Comparison of ENCODE assay signal across 19 cellular contexts in the genomic region with DNA sequence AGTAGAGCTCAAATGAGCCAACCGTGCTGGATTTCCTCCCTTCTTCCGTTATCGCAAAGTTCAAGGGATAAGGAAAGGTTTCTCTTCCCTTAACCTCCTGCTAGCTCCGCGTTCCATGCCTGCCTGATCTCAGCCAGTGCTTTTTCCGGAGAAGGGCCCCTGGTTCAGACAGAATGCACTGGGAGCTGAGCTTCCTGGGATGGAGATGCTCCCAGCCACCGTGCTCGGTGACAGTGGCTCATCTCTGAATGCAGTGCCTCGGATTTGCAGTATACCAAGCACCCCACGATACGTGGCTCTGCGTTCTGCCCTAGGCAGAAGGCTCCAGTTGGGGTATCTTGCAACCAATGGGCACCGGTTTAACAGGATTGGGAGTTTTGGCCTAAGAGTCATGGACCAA. TPM values are rescaled to one million over a fixed set of nuclear protein-coding genes. Genes with fewer than 3 reads are reported as not detected.
DNase-seq lines count a peak whose midpoint lies in the region; ATAC-seq, FAIRE-seq and TF ChIP-seq lines count a peak whose summit lies in the region.
"Had no signal": no experiment of that assay in that cellular context is flagged by ENCODE, and none has a peak within 500 bp of the region (broad histone marks: within the 10 kb centered on the region; RNA-seq: fewer than 3 reads in every experiment).

No MANE protein-coding gene starts in this region.

- H3K36me3 ChIP-seq in BE2C (no peaks in the 10 kb centered on the region), HUES48 (ENCODE audit: control insufficient read depth, insufficient read depth, low read length) (no peaks in the 10 kb centered on the region), H1 (ENCODE audit: control insufficient read depth in 2 of 4, insufficient read depth in 4 of 4, low read length in 3 of 4) (no peaks in the 10 kb centered on the region), neural cell (ENCODE audit: insufficient read depth, low read length) (no peaks in the 10 kb centered on the region)
- H3K36me3 ChIP-seq: SJSA1 had no signal

- H2BK12ac ChIP-seq in H1 (ENCODE audit: low read depth, low read length): no peak overlapping the region

- no peak overlapping the region for H3K14ac ChIP-seq in H1 (ENCODE audit: insufficient read length)

- TF ChIP-seq POLR2A in H1 (IDR thresholded peaks at IDR 0.05; ENCODE audit: control extremely low read depth in 1 of 2, low read depth in 2 of 2, low read length in 2 of 2): no peak

- H3F3A ChIP-seq in neural cell (ENCODE audit: insufficient read depth, low read length, poor library complexity, severe bottlenecking): no peaks in the 10 kb centered on the region

- no peak overlapping the region for H3K4ac ChIP-seq in H1 (replicated peaks; ENCODE audit: insufficient read length, low read depth, low read length)

- H2BK120ac ChIP-seq in H1 (replicated peaks; ENCODE audit: low read depth, low read length): no peak overlapping the region

- no peaks in the 10 kb centered on the region; the same call in 1 of the 2 replicates for H3K27me3 ChIP-seq in BE2C
- H3K27me3 ChIP-seq in HUES48 (ENCODE audit: control insufficient read depth, insufficient read depth, low read length): peaks cover 50% of the 10 kb centered on the region
- peaks cover 16 to 34% (median 29%) of the 10 kb centered on the region in 4 experiments for H3K27me3 ChIP-seq in H1 (replicated peaks in 1 of 4; ENCODE audit: control insufficient read depth in 3 of 4, extremely low read depth in 1 of 4, insufficient read depth in 3 of 4, low read length in 3 of 4)
- no peaks in the 10 kb centered on the region for H3K27me3 ChIP-seq in neural cell (ENCODE audit: insufficient read depth, low read depth, low read length)
- H3K27me3 ChIP-seq: SJSA1 had no signal

- H4K91ac ChIP-seq in H1 (replicated peaks; ENCODE audit: insufficient read length, low read length): no peak overlapping the region

- H3K9me3 ChIP-seq in BE2C (no peaks in the 10 kb centered on the region), HUES48 (ENCODE audit: control insufficient read depth, insufficient read depth, low read length) (no peaks in the 10 kb centered on the region), H1 (ENCODE audit: insufficient read depth in 2 of 2, low read depth in 1 of 2, low read length in 1 of 2) (no peaks in the 10 kb centered on the region), neural cell (ENCODE audit: low read length) (no peaks in the 10 kb centered on the region)
- H3K9me3 ChIP-seq: SJSA1 had no signal

- no peak overlapping the region for H2BK5ac ChIP-seq in H1 (ENCODE audit: low read depth, low read length)

- no peak overlapping the region for H3K23ac ChIP-seq in H1 (ENCODE audit: insufficient read length)

- TF ChIP-seq RAD21 in H1 (IDR thresholded peaks at IDR 0.05 in 1 of 2, conservative IDR thresholded peaks at IDR 0.05 in 1 of 2; ENCODE audit: low read depth in 2 of 2, low read length in 2 of 2): no peak
- TF ChIP-seq RAD21 in neural cell (conservative IDR thresholded peaks at IDR 0.05): no peak

- no peak overlapping the region for H2BK20ac ChIP-seq in H1 (ENCODE audit: low read length)

- no peak overlapping the region for H2AK5ac ChIP-seq in H1 (ENCODE audit: low read depth, low read length)

- H2AFZ ChIP-seq in H1 (ENCODE audit: low read length) (no peak overlapping the region; the same call in 1 of the 2 replicates), neural cell (ENCODE audit: low read depth, low read length) (no peak overlapping the region)

- CTCF ChIA-PET in H1 (lab: Charles Lee; ENCODE audit: partially characterized antibody): interaction anchor here (0.8 to 5.0 kb wide), 19 partner anchors 9 to 784 kb away, joined by 3 to 23 read pairs (median 3); no protein-coding TSS in a partner anchor

- H3K18ac ChIP-seq in H1 (ENCODE audit: extremely low read depth, low read length): no peak overlapping the region

- POLR2A ChIA-PET in H1 (lab: Charles Lee; ENCODE audit: partially characterized antibody): no interaction called here

- H3K27ac ChIP-seq in HUES48 (ENCODE audit: low read depth, low read length) (no peak overlapping the region), H1 (ENCODE audit: low read depth, low read length) (no peak overlapping the region), neural cell (ENCODE audit: low read length) (peak overlapping the region; percentile 73)
- H3K27ac ChIP-seq: SJSA1 had no signal

- no peaks in the 10 kb centered on the region for H3K79me1 ChIP-seq in H1 (ENCODE audit: low read depth, low read length)

- TF ChIP-seq EP300 in H1 (IDR thresholded peaks at IDR 0.05; ENCODE audit: borderline replicate concordance in 1 of 2, low read depth in 2 of 2, low read length in 2 of 2): no peak
- TF ChIP-seq EP300 in neural cell (conservative IDR thresholded peaks at IDR 0.05; ENCODE audit: poor library complexity, severe bottlenecking): no peak

- no peak overlapping the region for H4K8ac ChIP-seq in H1 (ENCODE audit: extremely low read depth, insufficient read depth, low read length)

- H3K56ac ChIP-seq in H1 (replicated peaks; ENCODE audit: insufficient read length, low read depth, low read length): no peak overlapping the region

- TF ChIP-seq CTCF in BE2C (IDR thresholded peaks at IDR 0.05; ENCODE audit: low read depth, low read length) (no peak), H1 (IDR thresholded peaks at IDR 0.05; ENCODE audit: control extremely low read depth in 1 of 3, insufficient read depth in 1 of 3, low read depth in 1 of 3, low read length in 3 of 3) (no peak), neural cell (IDR thresholded peaks at IDR 0.05; ENCODE audit: poor library complexity, severe bottlenecking) (no peak)

- peak overlapping the region; percentile 85 to 86 for H3K4me2 ChIP-seq in H1 (ENCODE audit: insufficient read depth in 1 of 2, low read depth in 2 of 2, low read length in 2 of 2)
- H3K4me2 ChIP-seq in neural cell (ENCODE audit: low read length): peak overlapping the region; percentile 64

- H3K4me3 ChIP-seq in BE2C (ENCODE audit: low read depth, low read length) (peak overlapping the region; percentile 65), HUES48 (ENCODE audit: low read depth, low read length) (peak overlapping the region; percentile 80), H1 (ENCODE audit: extremely low read depth in 1 of 4, insufficient read depth in 2 of 4, low read depth in 3 of 4, low read length in 4 of 4) (peak overlapping the region; percentile 43 to 71 (median 63); a peak in 6 of 8 replicates), neural cell (ENCODE audit: low read length) (peak overlapping the region; percentile 75)
- H3K4me3 ChIP-seq: SJSA1 had no signal

- ATAC-seq in GM21786 (IDR thresholded peaks at IDR 0.05; ENCODE audit: unreplicated experiment): no peak
- ATAC-seq in GM18873 (IDR thresholded peaks at IDR 0.05; ENCODE audit: low FRiP score, unreplicated experiment): no peak

- H4K20me1 ChIP-seq in H1 (replicated peaks in 1 of 2; ENCODE audit: control insufficient read depth in 1 of 2, insufficient read depth in 2 of 2, low read length in 2 of 2): no peaks in the 10 kb centered on the region
- no peaks in the 10 kb centered on the region for H4K20me1 ChIP-seq in neural cell (ENCODE audit: insufficient read depth)

- H3K79me2 ChIP-seq in H1 (ENCODE audit: control insufficient read depth in 1 of 2, insufficient read depth in 2 of 2, low read length in 2 of 2) (no peaks in the 10 kb centered on the region), neural cell (replicated peaks; ENCODE audit: insufficient read depth, low read length) (peaks cover 67% of the 10 kb centered on the region)

- DNase-seq in BE2C (no peak), H1 (ENCODE audit: low read depth in 1 of 2, low spot score in 2 of 2) (no peak), NOMO-1 (lab: John Stamatoyannopoulos, UW; ENCODE audit: unreplicated experiment in 2 of 2) (no peak)
- no peak for DNase-seq in activated CD8-positive, alpha-beta memory T cell treated with anti-CD3 and anti-CD28 coated beads for 24 hours
- DNase-seq: activated CD4-positive, alpha-beta T cell treated with anti-CD3 and anti-CD28 coated beads for 4 hours; activated CD8-positive, alpha-beta memory T cell treated with anti-CD3 and anti-CD28 coated beads, Interleukin-2, amount 50 U/mL, for 4 hours; activated gamma-delta T cell treated with Interleukin-2 at 50 U/mL for 16 hours; COR-L47; foreskin fibroblast; IMR-90; mammary epithelial cell; naive B cell; T1000 had no signal

- no peak for FAIRE-seq in H1 (lab: Jason Lieb, UNC)

- 65% methylated on average over 13 of the region's 13 CpGs; no CpG with 5 or more reads in 1 of the 2 experiments for WGBS in H1 (ENCODE audit: extremely low coverage in 1 of 2, insufficient coverage in 1 of 2, insufficient read length in 1 of 2, insufficient replicate concordance in 2 of 2, low coverage in 1 of 2, low lambda C conversion rate in 2 of 2, missing lambda C conversion rate in 1 of 2), 2 experiments

- H4K5ac ChIP-seq in H1 (ENCODE audit: insufficient read length, low read depth, low read length): no peak overlapping the region

- no peak overlapping the region for H3K9ac ChIP-seq in HUES48 (ENCODE audit: low read depth, low read length)
- H3K9ac ChIP-seq in H1 (replicated peaks in 1 of 4; ENCODE audit: extremely low read depth in 1 of 4, low read depth in 3 of 4, low read length in 3 of 4): no peak overlapping the region
- peak overlapping the region; percentile 74 for H3K9ac ChIP-seq in neural cell (ENCODE audit: low read length)

- H3K9me2 ChIP-seq in neural cell (ENCODE audit: insufficient read depth, low read length): no peaks in the 10 kb centered on the region

- H3K4me1 ChIP-seq in BE2C (no peaks in the 10 kb centered on the region), HUES48 (ENCODE audit: control insufficient read depth, insufficient read depth, low read length) (peaks cover 13% of the 10 kb centered on the region; the same call in 1 of the 2 replicates), H1 (replicated peaks in 1 of 4; ENCODE audit: control insufficient read depth in 3 of 4, insufficient read depth in 4 of 4, low read length in 3 of 4) (peaks cover 0 to 7% (median 2%) of the 10 kb centered on the region in 4 experiments; a peak in 2 of 7 replicates)
- H3K4me1 ChIP-seq: SJSA1 had no signal

- peaks cover 12% of the 10 kb centered on the region for H3K23me2 ChIP-seq in H1 (ENCODE audit: low read depth, low read length)

- no peak overlapping the region for H2BK15ac ChIP-seq in H1 (ENCODE audit: low read length)

TF ChIP-seq in neural cell, 6 proteins besides CTCF, POLR2A, EP300 and RAD21 (continues in another document):
- no peak for TF ChIP-seq TAF1 (IDR thresholded peaks at IDR 0.05; ENCODE audit: low read depth)

RNA-seq across cellular contexts. Expression of a gene that starts 0.8 kb away (rescaled TPM):
- polyA plus RNA-seq in BE2C (2012; ENCODE audit: insufficient read depth, insufficient read length, low read depth): 3.4 TPM
- total RNA-seq in H1 (2021; fragmentation: NEBNext Ultra II Directional; extraction: Animal tissue kit (Norgen Biotek cat#: 25700)): 0.17 and 0.76 TPM in 2 replicates
- polyA plus RNA-seq in H1 (2011; rRNA removed) (0.11 and 0.13 TPM in 2 replicates), neural cell (19.3 and 39.0 TPM in 2 replicates)
- polyA plus RNA-seq in H1 (2011; cell fraction: cytosol; rRNA removed): 0.14 TPM
- 0.20 TPM for polyA plus RNA-seq in H1 (2011; cell fraction: nucleus; rRNA removed)
- polyA plus RNA-seq in H1 (2012, experiment 1 of 2): 0.08 to 0.47 TPM (median 0.09 TPM) in 4 replicates
- not detected for polyA plus RNA-seq in H1 (2012, experiment 2 of 2)
- polyA plus RNA-seq in H1 (2013, experiment 1 of 2): 0.10 TPM
- polyA plus RNA-seq in H1 (2013, experiment 2 of 2): 0.09 TPM
- polyA minus RNA-seq in H1 (2011; rRNA and poly(A)+ RNA removed): 0.98 and 1.6 TPM in 2 replicates
- 0.22 TPM for polyA minus RNA-seq in H1 (2011; cell fraction: cytosol; rRNA and poly(A)+ RNA removed)
- 1.3 TPM for polyA minus RNA-seq in H1 (2011; cell fraction: nucleus; rRNA and poly(A)+ RNA removed)
- polyA minus RNA-seq in neural cell: 238 and 256 TPM in 2 replicates
- total RNA-seq: chondrocyte, IMR-90, mammary epithelial cell, SJSA1 had no signal
- polyA plus RNA-seq: IMR-90, mammary epithelial cell had no signal

Comparison
In these comparisons a context has a peak if more than half of its experiments do, and no peak if none do; other contexts are left out.
1. RNA of a gene that starts 0.8 kb away (polyA plus RNA-seq): 19.3 to 39.0 TPM in neural cell; 0.08 to 0.47 TPM in H1; every median in the first group is over 10 times any median in the second.
2. Peak in every context shown above with its lines, with median percentiles within 50 percentile points of each other: H3K4me3 ChIP-seq.